Comparison of ENCODE assay signal across 17 cellular contexts in the genomic region with DNA sequence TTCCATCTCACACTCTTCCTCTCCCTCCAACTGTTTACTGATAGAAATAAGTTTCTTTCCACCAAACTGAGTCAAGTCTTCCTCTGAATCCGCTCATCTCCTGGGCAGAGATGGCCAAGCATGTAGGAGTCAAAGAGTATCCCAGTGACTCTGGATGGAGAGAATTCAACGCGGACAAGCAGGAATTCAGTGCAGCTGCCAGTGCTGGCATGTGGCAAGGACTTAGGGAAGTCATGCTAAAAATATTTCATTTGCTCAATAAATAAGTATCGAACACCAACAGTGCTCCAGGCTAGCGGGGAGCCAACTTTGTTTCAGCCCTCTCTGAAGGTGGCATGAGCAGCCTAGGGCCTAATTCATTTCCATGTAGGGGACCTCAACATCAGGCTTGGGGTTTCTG.
A peak's percentile ranks its signal among the peaks of the same experiment; 100 is the strongest.
DNase-seq lines count a peak whose midpoint lies in the region; ATAC-seq and TF ChIP-seq lines count a peak whose summit lies in the region.
"Had no signal": no experiment of that assay in that cellular context is flagged by ENCODE, and none has a peak within 500 bp of the region (broad histone marks: within the 10 kb centered on the region; RNA-seq: fewer than 3 reads in every experiment).

No MANE protein-coding gene starts in this region.

- H3K36me3 Mint-ChIP-seq in activated CD4-positive, alpha-beta memory T cell treated with anti-CD3 and anti-CD28 coated beads, Interleukin-2, amount 10 ng/mL, durations not matched to agents 7 days and 5 days (ENCODE audit: low read depth): no peaks in the 10 kb centered on the region

- in situ Hi-C loops in astrocyte of the cerebellum (cut with HindIII; ENCODE audit: low sequenced_read_pairs): no loop called here

- H3K4me3 Mint-ChIP-seq in activated CD4-positive, alpha-beta memory T cell treated with anti-CD3 and anti-CD28 coated beads, Interleukin-2, amount 10 ng/mL, durations not matched to agents 7 days and 5 days: no peak overlapping the region
- H3K4me3 Mint-ChIP-seq: stimulated activated naive CD8-positive, alpha-beta T cell treated with anti-CD3 and anti-CD28 coated beads, Interleukin-15, Interleukin-2, amounts not matched to agents 100 ng/mL and 50 ng/mL, for 24 hours had no signal

- peaks cover 11% of the 10 kb centered on the region for H3K27me3 Mint-ChIP-seq in activated CD4-positive, alpha-beta memory T cell treated with anti-CD3 and anti-CD28 coated beads, Interleukin-2, amount 10 ng/mL, durations not matched to agents 7 days and 5 days

- TF ChIP-seq CTCF in astrocyte of the cerebellum (IDR thresholded peaks at IDR 0.05; ENCODE audit: low read depth, low read length, missing control alignments) (no peak), foreskin fibroblast (IDR thresholded peaks at IDR 0.05; ENCODE audit: low read depth, low read length) (no peak)

- POLR2A ChIA-PET in activated CD4-positive, alpha-beta memory T cell treated with anti-CD3 and anti-CD28 coated beads, Interleukin-2, amount 10 ng/mL, durations not matched to agents 7 days and 5 days (lab: Charles Lee): no interaction called here

- CTCF ChIA-PET in activated CD4-positive, alpha-beta memory T cell treated with anti-CD3 and anti-CD28 coated beads, Interleukin-2, amount 10 ng/mL, durations not matched to agents 7 days and 5 days (lab: Charles Lee): no interaction called here

- H3K4me3 ChIP-seq in astrocyte of the cerebellum (ENCODE audit: low read depth, low read length) (no peak overlapping the region), foreskin fibroblast (ENCODE audit: low read depth in 1 of 2, low read length in 2 of 2) (no peak overlapping the region)
- H3K4me3 ChIP-seq: BLaER1 treated with 17β-estradiol and CSF1 and Interleukin-3, amounts not matched to agents 10 nM and 100 nM; uterus had no signal

- H3K4me1 Mint-ChIP-seq in activated CD4-positive, alpha-beta memory T cell treated with anti-CD3 and anti-CD28 coated beads, Interleukin-2, amount 10 ng/mL, durations not matched to agents 7 days and 5 days: no peaks in the 10 kb centered on the region

- DNase-seq in ELR (ENCODE audit: low read depth): peak; percentile 5
- DNase-seq in astrocyte of the cerebellum (ENCODE audit: low read depth): peak; percentile 50
- DNase-seq in foreskin fibroblast: peak; percentile 54 to 64
- peak; percentile 3 for DNase-seq in non-pigmented ciliary epithelial cell (ENCODE audit: low read depth)
- no peak for DNase-seq in NCI-H526 (lab: John Stamatoyannopoulos, UW)
- DNase-seq in activated CD4-positive, alpha-beta memory T cell treated with anti-CD3 and anti-CD28 coated beads, Interleukin-2, amount 10 ng/mL, durations not matched to agents 7 days and 5 days: no peak
- DNase-seq: activated CD4-positive, alpha-beta T cell treated with anti-CD3 and anti-CD28 coated beads for 4 hours; activated T-cell treated with anti-CD3 and anti-CD28 coated beads, Interleukin-2, amount 50 U/mL, for 1 hour; NCI-H1048; SHP77; T-helper 9 cell; uterus had no signal

- ATAC-seq in GM19351 (IDR thresholded peaks at IDR 0.05; ENCODE audit: unreplicated experiment) (no peak), GM21529 (IDR thresholded peaks at IDR 0.05; ENCODE audit: unreplicated experiment) (no peak)
- ATAC-seq: HepG2 had no signal

- no peaks in the 10 kb centered on the region for H3K9me3 Mint-ChIP-seq in activated CD4-positive, alpha-beta memory T cell treated with anti-CD3 and anti-CD28 coated beads, Interleukin-2, amount 10 ng/mL, durations not matched to agents 7 days and 5 days
- H3K9me3 Mint-ChIP-seq: stimulated activated naive CD8-positive, alpha-beta T cell treated with anti-CD3 and anti-CD28 coated beads, Interleukin-15, Interleukin-2, amounts not matched to agents 100 ng/mL and 50 ng/mL, for 24 hours had no signal

- no peak overlapping the region for H3K27ac Mint-ChIP-seq in activated CD4-positive, alpha-beta memory T cell treated with anti-CD3 and anti-CD28 coated beads, Interleukin-2, amount 10 ng/mL, durations not matched to agents 7 days and 5 days
- H3K27ac Mint-ChIP-seq: stimulated activated naive CD8-positive, alpha-beta T cell treated with anti-CD3 and anti-CD28 coated beads, Interleukin-15, Interleukin-2, amounts not matched to agents 100 ng/mL and 50 ng/mL, for 24 hours had no signal

Comparison
In these comparisons a context has a peak if more than half of its experiments do, and no peak if none do; other contexts are left out.
1. DNase-seq: peak in ELR (single experiment), astrocyte of the cerebellum (single experiment), foreskin fibroblast (2 of 2) and non-pigmented ciliary epithelial cell (single experiment); none in NCI-H526 (0 of 2) and activated CD4-positive, alpha-beta memory T cell treated with anti-CD3 and anti-CD28 coated beads, Interleukin-2, amount 10 ng/mL, durations not matched to agents 7 days and 5 days (single experiment).